ENCODE assay signal across 2 cellular contexts in the genomic region with DNA sequence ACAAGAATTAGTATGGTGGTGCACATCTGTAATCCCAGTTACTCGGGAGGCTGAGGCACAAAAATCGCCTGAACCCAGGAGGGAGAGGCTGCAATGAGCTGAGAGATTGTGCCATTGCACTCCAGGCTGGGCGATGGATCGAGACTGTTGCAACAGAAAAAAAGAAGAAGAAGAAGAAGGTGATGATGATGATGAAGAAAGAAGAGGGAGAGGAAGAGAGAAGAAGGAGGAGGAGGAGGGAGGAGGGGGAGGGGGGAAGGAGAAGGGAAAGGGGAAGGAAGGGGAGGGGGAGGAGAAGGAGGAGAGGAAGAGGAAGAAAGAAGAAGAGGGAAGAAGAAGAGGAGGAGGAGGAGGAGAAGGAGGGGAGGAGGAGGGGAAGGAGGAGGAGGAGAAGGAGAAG.
A peak's percentile ranks its signal among the peaks of the same experiment; 100 is the strongest.
TF ChIP-seq lines count a peak whose summit lies in the region.

No MANE protein-coding gene starts in this region.

TF ChIP-seq in HEK293, 187 proteins besides CTCF, POLR2A, EP300 and RAD21:
- TF ChIP-seq, protein P1, sequence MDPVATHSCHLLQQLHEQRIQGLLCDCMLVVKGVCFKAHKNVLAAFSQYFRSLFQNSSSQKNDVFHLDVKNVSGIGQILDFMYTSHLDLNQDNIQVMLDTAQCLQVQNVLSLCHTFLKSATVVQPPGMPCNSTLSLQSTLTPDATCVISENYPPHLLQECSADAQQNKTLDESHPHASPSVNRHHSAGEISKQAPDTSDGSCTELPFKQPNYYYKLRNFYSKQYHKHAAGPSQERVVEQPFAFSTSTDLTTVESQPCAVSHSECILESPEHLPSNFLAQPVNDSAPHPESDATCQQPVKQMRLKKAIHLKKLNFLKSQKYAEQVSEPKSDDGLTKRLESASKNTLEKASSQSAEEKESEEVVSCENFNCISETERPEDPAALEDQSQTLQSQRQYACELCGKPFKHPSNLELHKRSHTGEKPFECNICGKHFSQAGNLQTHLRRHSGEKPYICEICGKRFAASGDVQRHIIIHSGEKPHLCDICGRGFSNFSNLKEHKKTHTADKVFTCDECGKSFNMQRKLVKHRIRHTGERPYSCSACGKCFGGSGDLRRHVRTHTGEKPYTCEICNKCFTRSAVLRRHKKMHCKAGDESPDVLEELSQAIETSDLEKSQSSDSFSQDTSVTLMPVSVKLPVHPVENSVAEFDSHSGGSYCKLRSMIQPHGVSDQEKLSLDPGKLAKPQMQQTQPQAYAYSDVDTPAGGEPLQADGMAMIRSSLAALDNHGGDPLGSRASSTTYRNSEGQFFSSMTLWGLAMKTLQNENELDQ (tag by site-specific recombination; IDR thresholded peaks at IDR 0.05; ENCODE audit: low read depth): no peak
- TF ChIP-seq ZNF366 (tag by site-specific recombination; conservative IDR thresholded peaks at IDR 0.05) (peak; percentile 34; the same call in 1 of the 2 replicates), ZNF658 (tag by site-specific recombination; IDR thresholded peaks at IDR 0.05) (no peak), ZFP37 (tag by site-specific recombination; IDR thresholded peaks at IDR 0.05) (no peak), TCF7L2 (IDR thresholded peaks at IDR 0.05; ENCODE audit: borderline replicate concordance, low read depth, low read length) (no peak), ZNF529 (tag by site-specific recombination; IDR thresholded peaks at IDR 0.05; ENCODE audit: insufficient replicate concordance) (no peak), EGR2 (tag by site-specific recombination; IDR thresholded peaks at IDR 0.05; ENCODE audit: low read depth) (peak; percentile 84; the same call in 1 of the 2 replicates), ZNF791 (tag by site-specific recombination; IDR thresholded peaks at IDR 0.05) (no peak), ZNF701 (tag by site-specific recombination; IDR thresholded peaks at IDR 0.05) (no peak), ZNF155 (tag by site-specific recombination; IDR thresholded peaks at IDR 0.05) (no peak), ZNF510 (tag by site-specific recombination; IDR thresholded peaks at IDR 0.05; ENCODE audit: insufficient replicate concordance) (no peak)
- TF ChIP-seq, protein P2, sequence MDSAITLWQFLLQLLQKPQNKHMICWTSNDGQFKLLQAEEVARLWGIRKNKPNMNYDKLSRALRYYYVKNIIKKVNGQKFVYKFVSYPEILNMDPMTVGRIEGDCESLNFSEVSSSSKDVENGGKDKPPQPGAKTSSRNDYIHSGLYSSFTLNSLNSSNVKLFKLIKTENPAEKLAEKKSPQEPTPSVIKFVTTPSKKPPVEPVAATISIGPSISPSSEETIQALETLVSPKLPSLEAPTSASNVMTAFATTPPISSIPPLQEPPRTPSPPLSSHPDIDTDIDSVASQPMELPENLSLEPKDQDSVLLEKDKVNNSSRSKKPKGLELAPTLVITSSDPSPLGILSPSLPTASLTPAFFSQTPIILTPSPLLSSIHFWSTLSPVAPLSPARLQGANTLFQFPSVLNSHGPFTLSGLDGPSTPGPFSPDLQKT (IDR thresholded peaks at IDR 0.05; ENCODE audit: borderline replicate concordance, low read depth, low read length): no peak
- TF ChIP-seq, protein P3, sequence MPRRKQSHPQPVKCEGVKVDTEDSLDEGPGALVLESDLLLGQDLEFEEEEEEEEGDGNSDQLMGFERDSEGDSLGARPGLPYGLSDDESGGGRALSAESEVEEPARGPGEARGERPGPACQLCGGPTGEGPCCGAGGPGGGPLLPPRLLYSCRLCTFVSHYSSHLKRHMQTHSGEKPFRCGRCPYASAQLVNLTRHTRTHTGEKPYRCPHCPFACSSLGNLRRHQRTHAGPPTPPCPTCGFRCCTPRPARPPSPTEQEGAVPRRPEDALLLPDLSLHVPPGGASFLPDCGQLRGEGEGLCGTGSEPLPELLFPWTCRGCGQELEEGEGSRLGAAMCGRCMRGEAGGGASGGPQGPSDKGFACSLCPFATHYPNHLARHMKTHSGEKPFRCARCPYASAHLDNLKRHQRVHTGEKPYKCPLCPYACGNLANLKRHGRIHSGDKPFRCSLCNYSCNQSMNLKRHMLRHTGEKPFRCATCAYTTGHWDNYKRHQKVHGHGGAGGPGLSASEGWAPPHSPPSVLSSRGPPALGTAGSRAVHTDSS (tag by site-specific recombination; IDR thresholded peaks at IDR 0.05): peak; percentile 85
- TF ChIP-seq, protein P4, sequence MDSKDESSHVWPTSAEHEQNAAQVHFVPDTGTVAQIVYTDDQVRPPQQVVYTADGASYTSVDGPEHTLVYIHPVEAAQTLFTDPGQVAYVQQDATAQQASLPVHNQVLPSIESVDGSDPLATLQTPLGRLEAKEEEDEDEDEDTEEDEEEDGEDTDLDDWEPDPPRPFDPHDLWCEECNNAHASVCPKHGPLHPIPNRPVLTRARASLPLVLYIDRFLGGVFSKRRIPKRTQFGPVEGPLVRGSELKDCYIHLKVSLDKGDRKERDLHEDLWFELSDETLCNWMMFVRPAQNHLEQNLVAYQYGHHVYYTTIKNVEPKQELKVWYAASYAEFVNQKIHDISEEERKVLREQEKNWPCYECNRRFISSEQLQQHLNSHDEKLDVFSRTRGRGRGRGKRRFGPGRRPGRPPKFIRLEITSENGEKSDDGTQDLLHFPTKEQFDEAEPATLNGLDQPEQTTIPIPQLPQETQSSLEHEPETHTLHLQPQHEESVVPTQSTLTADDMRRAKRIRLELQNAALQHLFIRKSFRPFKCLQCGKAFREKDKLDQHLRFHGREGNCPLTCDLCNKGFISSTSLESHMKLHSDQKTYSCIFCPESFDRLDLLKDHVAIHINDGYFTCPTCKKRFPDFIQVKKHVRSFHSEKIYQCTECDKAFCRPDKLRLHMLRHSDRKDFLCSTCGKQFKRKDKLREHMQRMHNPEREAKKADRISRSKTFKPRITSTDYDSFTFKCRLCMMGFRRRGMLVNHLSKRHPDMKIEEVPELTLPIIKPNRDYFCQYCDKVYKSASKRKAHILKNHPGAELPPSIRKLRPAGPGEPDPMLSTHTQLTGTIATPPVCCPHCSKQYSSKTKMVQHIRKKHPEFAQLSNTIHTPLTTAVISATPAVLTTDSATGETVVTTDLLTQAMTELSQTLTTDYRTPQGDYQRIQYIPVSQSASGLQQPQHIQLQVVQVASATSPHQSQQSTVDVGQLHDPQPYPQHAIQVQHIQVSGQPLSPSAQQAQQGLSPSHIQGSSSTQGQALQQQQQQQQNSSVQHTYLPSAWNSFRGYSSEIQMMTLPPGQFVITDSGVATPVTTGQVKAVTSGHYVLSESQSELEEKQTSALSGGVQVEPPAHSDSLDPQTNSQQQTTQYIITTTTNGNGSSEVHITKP (tag by site-specific recombination; IDR thresholded peaks at IDR 0.05): no peak
- TF ChIP-seq, protein P5, sequence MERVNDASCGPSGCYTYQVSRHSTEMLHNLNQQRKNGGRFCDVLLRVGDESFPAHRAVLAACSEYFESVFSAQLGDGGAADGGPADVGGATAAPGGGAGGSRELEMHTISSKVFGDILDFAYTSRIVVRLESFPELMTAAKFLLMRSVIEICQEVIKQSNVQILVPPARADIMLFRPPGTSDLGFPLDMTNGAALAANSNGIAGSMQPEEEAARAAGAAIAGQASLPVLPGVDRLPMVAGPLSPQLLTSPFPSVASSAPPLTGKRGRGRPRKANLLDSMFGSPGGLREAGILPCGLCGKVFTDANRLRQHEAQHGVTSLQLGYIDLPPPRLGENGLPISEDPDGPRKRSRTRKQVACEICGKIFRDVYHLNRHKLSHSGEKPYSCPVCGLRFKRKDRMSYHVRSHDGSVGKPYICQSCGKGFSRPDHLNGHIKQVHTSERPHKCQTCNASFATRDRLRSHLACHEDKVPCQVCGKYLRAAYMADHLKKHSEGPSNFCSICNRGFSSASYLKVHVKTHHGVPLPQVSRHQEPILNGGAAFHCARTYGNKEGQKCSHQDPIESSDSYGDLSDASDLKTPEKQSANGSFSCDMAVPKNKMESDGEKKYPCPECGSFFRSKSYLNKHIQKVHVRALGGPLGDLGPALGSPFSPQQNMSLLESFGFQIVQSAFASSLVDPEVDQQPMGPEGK (tag by site-specific recombination; IDR thresholded peaks at IDR 0.05): no peak

TF ChIP-seq in K562, 482 proteins besides CTCF, POLR2A, EP300 and RAD21:
- TF ChIP-seq, protein P6, sequence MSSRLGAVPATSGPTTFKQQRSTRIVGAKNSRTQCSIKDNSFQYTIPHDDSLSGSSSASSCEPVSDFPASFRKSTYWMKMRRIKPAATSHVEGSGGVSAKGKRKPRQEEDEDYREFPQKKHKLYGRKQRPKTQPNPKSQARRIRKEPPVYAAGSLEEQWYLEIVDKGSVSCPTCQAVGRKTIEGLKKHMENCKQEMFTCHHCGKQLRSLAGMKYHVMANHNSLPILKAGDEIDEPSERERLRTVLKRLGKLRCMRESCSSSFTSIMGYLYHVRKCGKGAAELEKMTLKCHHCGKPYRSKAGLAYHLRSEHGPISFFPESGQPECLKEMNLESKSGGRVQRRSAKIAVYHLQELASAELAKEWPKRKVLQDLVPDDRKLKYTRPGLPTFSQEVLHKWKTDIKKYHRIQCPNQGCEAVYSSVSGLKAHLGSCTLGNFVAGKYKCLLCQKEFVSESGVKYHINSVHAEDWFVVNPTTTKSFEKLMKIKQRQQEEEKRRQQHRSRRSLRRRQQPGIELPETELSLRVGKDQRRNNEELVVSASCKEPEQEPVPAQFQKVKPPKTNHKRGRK (tag; IDR thresholded peaks at IDR 0.05): peak; percentile 43; the same call in 1 of the 2 replicates
- TF ChIP-seq U2AF2 (optimal IDR thresholded peaks at IDR 0.05; ENCODE audit: low read depth, low read length) (no peak), SIRT6 (IDR thresholded peaks at IDR 0.05; ENCODE audit: low read depth, low read length) (no peak)
